Comparison of ENCODE assay signal across 8 cellular contexts in the genomic region with DNA sequence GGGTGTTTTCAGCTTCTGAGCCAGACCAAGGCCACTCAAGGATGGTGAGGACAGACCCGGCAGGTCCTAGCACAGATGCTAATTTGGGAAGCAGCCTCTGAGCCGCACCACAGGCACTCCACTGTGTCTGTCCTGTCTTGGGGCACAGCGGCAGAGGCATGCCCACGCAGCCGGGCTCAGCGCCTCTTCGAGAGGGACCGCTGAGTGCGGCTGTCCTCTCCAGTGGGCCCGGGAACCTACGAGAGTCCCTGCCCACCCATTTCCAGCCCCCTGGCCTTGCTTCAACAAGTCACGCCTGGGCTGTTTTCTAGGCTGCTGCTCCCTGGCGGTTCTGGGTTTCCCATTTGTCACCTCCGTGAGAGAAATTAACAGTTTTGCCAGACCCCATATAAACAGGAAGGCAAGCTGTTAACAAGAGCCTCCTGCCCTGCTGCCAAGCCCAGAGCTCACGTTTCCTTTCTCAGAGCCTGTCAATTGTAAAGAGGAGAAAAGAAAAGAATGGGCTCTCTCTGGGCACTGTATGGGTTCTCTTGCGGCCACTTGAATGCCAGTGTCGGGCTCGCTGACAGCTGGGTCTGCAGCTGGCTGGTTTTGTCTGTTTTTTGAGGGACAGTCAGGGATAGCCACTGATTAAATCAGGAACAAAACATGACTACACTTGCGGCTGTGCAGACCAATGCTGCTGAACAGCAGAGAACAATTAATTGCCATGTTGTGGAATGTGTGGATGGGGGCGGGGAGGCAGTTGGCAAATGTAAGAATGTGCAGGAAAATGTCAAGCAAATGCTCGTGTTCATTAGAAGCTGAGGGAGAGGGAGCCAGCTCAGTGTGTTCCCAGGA. TPM values are rescaled to one million over a fixed set of nuclear protein-coding genes. Genes with fewer than 3 reads are reported as not detected.
DNase-seq lines count a peak whose midpoint lies in the region; ATAC-seq and TF ChIP-seq lines count a peak whose summit lies in the region.

No MANE protein-coding gene starts in this region.

- no peak for TF ChIP-seq CTCF in GM13976 (IDR thresholded peaks at IDR 0.05; ENCODE audit: borderline replicate concordance, control extremely low read depth, extremely low read depth, insufficient read depth, missing control alignments)

- no peaks in the 10 kb centered on the region for H3K27me3 ChIP-seq in layer of hippocampus (ENCODE audit: control insufficient read depth, insufficient read depth, low read length)

- peak overlapping the region; percentile 47 for H3K27ac ChIP-seq in layer of hippocampus (ENCODE audit: low read depth, low read length)

- in situ Hi-C loops in GM13976 (cut with MboI; ENCODE audit: low sequenced_read_pairs, unreplicated experiment) = no loop called here

- DNase-seq in M059J (ENCODE audit: low read depth) (peak; percentile 43), amniotic epithelial cell (ENCODE audit: low read depth) (peak; percentile 46), GM13976 (ENCODE audit: low spot score) (no peak), T-helper 9 cell (no peak), OCI-M1 (lab: John Stamatoyannopoulos, UW) (no peak)
- no peak for DNase-seq in stimulated activated naive CD8-positive, alpha-beta T cell treated with anti-CD3 and anti-CD28 coated beads, Interleukin-15, Interleukin-2, amounts not matched to agents 100 U/mL and 50 U/mL, for 24 hours

- peak; percentile 20 for ATAC-seq in stimulated activated naive CD8-positive, alpha-beta T cell treated with anti-CD3 and anti-CD28 coated beads, Interleukin-15, Interleukin-2, amounts not matched to agents 100 U/mL and 50 U/mL, for 24 hours
- no peak for ATAC-seq in HG03039 (IDR thresholded peaks at IDR 0.05; ENCODE audit: unreplicated experiment)

RNA-seq across cellular contexts. Expression of a gene that starts 30.6 kb away (rescaled TPM):
- total RNA-seq in M059J (2014; rRNA removed; shearing (Covaris generic)) = 2.1 and 3.4 TPM in 2 replicates

Comparison
In these comparisons a context has a peak if more than half of its experiments do, and no peak if none do; other contexts are left out.
1. DNase-seq: peak in M059J (single experiment) and amniotic epithelial cell (single experiment); none in stimulated activated naive CD8-positive, alpha-beta T cell treated with anti-CD3 and anti-CD28 coated beads, Interleukin-15, Interleukin-2, amounts not matched to agents 100 U/mL and 50 U/mL, for 24 hours (single experiment), GM13976 (single experiment), T-helper 9 cell (single experiment) and OCI-M1 (single experiment).